18 cellular contexts compared by ENCODE assay signal in the genomic region with DNA sequence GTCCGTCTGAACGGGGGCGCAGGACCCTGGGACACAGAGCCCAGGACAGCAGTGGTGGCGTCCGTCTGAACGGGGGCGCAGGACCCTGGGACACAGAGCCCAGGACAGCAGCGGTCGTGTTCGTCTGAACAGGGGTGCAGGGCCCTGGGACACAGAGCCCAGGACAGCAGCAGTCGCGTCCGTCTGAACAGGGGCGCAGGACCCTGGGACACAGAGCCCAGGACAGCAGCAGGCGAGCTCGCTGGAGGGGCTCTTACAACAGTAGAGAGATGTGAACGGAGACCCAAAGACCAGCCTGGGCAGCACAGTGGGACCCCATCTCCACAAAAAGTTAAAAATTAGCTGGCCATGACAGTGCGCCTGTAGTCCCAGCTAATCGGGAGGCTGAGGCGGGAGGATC. TPM values are rescaled to one million over a fixed set of nuclear protein-coding genes. Genes with fewer than 3 reads are reported as not detected.
DNase-seq lines count a peak whose midpoint lies in the region; ATAC-seq, FAIRE-seq and TF ChIP-seq lines count a peak whose summit lies in the region.
"Had no signal": no experiment of that assay in that cellular context is flagged by ENCODE, and none has a peak within 500 bp of the region (broad histone marks: within the 10 kb centered on the region; RNA-seq: fewer than 3 reads in every experiment).

No MANE protein-coding gene starts in this region.

- H3K36me3 Mint-ChIP-seq in WTC11 = peaks cover 14% of the 10 kb centered on the region

- H2BK120ac ChIP-seq in neuronal stem cell (ENCODE audit: low read depth, low read length) = no peak overlapping the region

- CTCF ChIA-PET in WTC11 (lab: Charles Lee) = interaction anchor here (0.5 to 1.5 kb wide), 3 partner anchors 43 to 122 kb away, joined by 3 to 4 read pairs (median 3); no protein-coding TSS in a partner anchor

- no peak overlapping the region for H4K8ac ChIP-seq in neuronal stem cell (ENCODE audit: low read depth, low read length)

- H3K36me3 ChIP-seq in kidney (ENCODE audit: control insufficient read depth in 1 of 2, insufficient read depth in 2 of 2, low read length in 2 of 2) (peaks cover 0 to 3% of the 10 kb centered on the region in 2 donors), neuronal stem cell (replicated peaks in 1 of 2; ENCODE audit: control insufficient read depth in 2 of 2, insufficient read depth in 2 of 2, low read length in 2 of 2) (peaks cover 3 to 8% of the 10 kb centered on the region in 2 donors), aorta (ENCODE audit: control insufficient read depth in 1 of 2, insufficient read depth in 2 of 2, low read length in 1 of 2) (peaks cover 0 to 5% of the 10 kb centered on the region in 2 donors), vagina (peaks cover 0 to 17% of the 10 kb centered on the region in 2 donors)

- no peak overlapping the region for H2AK5ac ChIP-seq in neuronal stem cell (ENCODE audit: low read depth, low read length)

- H3K4me3 ChIP-seq in kidney (ENCODE audit: low read length in 2 of 2) = no peak overlapping the region
- no peak overlapping the region for H3K4me3 ChIP-seq in neuronal stem cell (ENCODE audit: low read length in 2 of 2)
- no peak overlapping the region for H3K4me3 ChIP-seq in aorta (ENCODE audit: low read length in 2 of 2)
- H3K4me3 ChIP-seq in vagina = no peak overlapping the region
- H3K4me3 ChIP-seq: GM23338 had no signal

- H3K18ac ChIP-seq in neuronal stem cell (ENCODE audit: low read length) = no peak overlapping the region

- H3K4me3 Mint-ChIP-seq in WTC11 = no peak overlapping the region
- H3K4me3 Mint-ChIP-seq: CD4-positive, alpha-beta memory T cell had no signal

- TF ChIP-seq CTCF in WTC11 (IDR thresholded peaks at IDR 0.05) (no peak), kidney (IDR thresholded peaks at IDR 0.05; ENCODE audit: borderline replicate concordance, extremely low read depth, insufficient read depth) (no peak), vagina (IDR thresholded peaks at IDR 0.05) (no peak)

- peaks cover 8% of the 10 kb centered on the region for H3K4me1 Mint-ChIP-seq in WTC11

- H3K4me2 ChIP-seq in neuronal stem cell (ENCODE audit: insufficient read depth, low read length, poor library complexity, severe bottlenecking) = no peak overlapping the region
- H3K4me2 ChIP-seq: GM23338 had no signal

- no peak overlapping the region for H2BK5ac ChIP-seq in neuronal stem cell (ENCODE audit: low read length)

- H4K91ac ChIP-seq in neuronal stem cell (ENCODE audit: low read depth, low read length, poor library complexity) = no peak overlapping the region

- H3K9me3 Mint-ChIP-seq in WTC11 = peaks cover 15% of the 10 kb centered on the region

- H3K4ac ChIP-seq in neuronal stem cell (ENCODE audit: low read length) = no peak overlapping the region

- no peak for DNase-seq in WTC11 (ENCODE audit: low spot score)
- DNase-seq in kidney = peak; percentile 41
- DNase-seq in neuronal stem cell (ENCODE audit: low spot score) = no peak
- peak; percentile 7 to 37 for DNase-seq in aorta
- no peak for DNase-seq in GM19239 (ENCODE audit: insufficient read length, low spot score)
- DNase-seq in vagina (ENCODE audit: extremely low spot score in 2 of 2) = no peak
- DNase-seq: C1 segment of cervical spinal cord; Calu3; CD4-positive, alpha-beta memory T cell; COR-L47; DMS53; DMS79 treated with DMSO at 0.1 percent for 48 hours; GF-D8 had no signal

- peak overlapping the region; percentile 73 for H3K23ac ChIP-seq in neuronal stem cell (ENCODE audit: low read depth, low read length, poor library complexity)

- H3K14ac ChIP-seq in neuronal stem cell (ENCODE audit: low read length) = no peak overlapping the region

- intact Hi-C loops in kidney (cut with DNase I) = no loop called here
- intact Hi-C loops in aorta (cut with DNase I) = no loop called here
- intact Hi-C loops in vagina (cut with DNase I) = no loop called here

- POLR2A ChIA-PET in WTC11 (lab: Charles Lee) = interaction anchor here (0.6 to 0.9 kb wide), 2 partner anchors 106 to 548 kb away, joined by 3 read pairs; no protein-coding TSS in a partner anchor

- peaks cover 4% of the 10 kb centered on the region for H3K79me1 ChIP-seq in neuronal stem cell (ENCODE audit: low read depth, low read length)

- H3K27me3 ChIP-seq in neuronal stem cell (ENCODE audit: control insufficient read depth in 3 of 3, insufficient read depth in 3 of 3, low read depth in 1 of 3, low read length in 3 of 3) = peaks cover 0 to 4% (median 0%) of the 10 kb centered on the region in 3 experiments
- no peaks in the 10 kb centered on the region for H3K27me3 ChIP-seq in aorta (ENCODE audit: control insufficient read depth in 1 of 2, insufficient read depth in 2 of 2, low read length in 1 of 2)
- no peaks in the 10 kb centered on the region for H3K27me3 ChIP-seq in vagina

- peaks cover 0 to 6% of the 10 kb centered on the region in 2 donors for H3K4me1 ChIP-seq in kidney (ENCODE audit: control insufficient read depth in 1 of 2, insufficient read depth in 1 of 2, low read depth in 1 of 2, low read length in 2 of 2)
- H3K4me1 ChIP-seq in neuronal stem cell (ENCODE audit: control insufficient read depth in 2 of 2, insufficient read depth in 1 of 2, low read depth in 1 of 2, low read length in 2 of 2) = peaks cover 5 to 12% of the 10 kb centered on the region in 2 donors
- no peaks in the 10 kb centered on the region for H3K4me1 ChIP-seq in aorta (ENCODE audit: control insufficient read depth in 1 of 2, insufficient read depth in 2 of 2, low read length in 2 of 2)
- H3K4me1 ChIP-seq in vagina = no peaks in the 10 kb centered on the region

- peak overlapping the region; percentile 83; the same call in 1 of the 2 replicates for H3K27ac Mint-ChIP-seq in WTC11
- H3K27ac Mint-ChIP-seq: CD4-positive, alpha-beta memory T cell had no signal

- no peak overlapping the region for H2AFZ ChIP-seq in neuronal stem cell (ENCODE audit: low read length)
- H2AFZ ChIP-seq: GM23338 had no signal

- no peaks in the 10 kb centered on the region; the same call in 1 of the 2 replicates for H3K27me3 Mint-ChIP-seq in WTC11 (ENCODE audit: low read depth)
- H3K27me3 Mint-ChIP-seq: CD4-positive, alpha-beta memory T cell had no signal

- H3K9me3 ChIP-seq in kidney (ENCODE audit: control insufficient read depth in 1 of 2, low read length in 2 of 2) = no peaks in the 10 kb centered on the region
- peaks cover 14 to 17% of the 10 kb centered on the region in 2 donors for H3K9me3 ChIP-seq in neuronal stem cell (replicated peaks in 1 of 2; ENCODE audit: control insufficient read depth in 2 of 2, insufficient read depth in 1 of 2, low read depth in 1 of 2, low read length in 2 of 2)
- H3K9me3 ChIP-seq in aorta (ENCODE audit: control insufficient read depth, low read length) = no peaks in the 10 kb centered on the region
- H3K9me3 ChIP-seq in vagina = no peaks in the 10 kb centered on the region

- H3K27ac ChIP-seq in kidney (ENCODE audit: low read depth in 2 of 2, low read length in 2 of 2) (no peak overlapping the region), neuronal stem cell (replicated peaks; ENCODE audit: low read length) (no peak overlapping the region), aorta (ENCODE audit: low read depth in 1 of 2, low read length in 2 of 2) (no peak overlapping the region), vagina (no peak overlapping the region)

- no peak overlapping the region for H2BK12ac ChIP-seq in neuronal stem cell (ENCODE audit: low read length)

- ATAC-seq in WTC11 (no peak), aorta (ENCODE audit: low FRiP score) (no peak), GM21786 (IDR thresholded peaks at IDR 0.05; ENCODE audit: unreplicated experiment) (no peak)
- ATAC-seq: HCT116 had no signal

- no CpG with 5 or more reads among the region's 20 CpGs for WGBS in neuronal stem cell (ENCODE audit: extremely low coverage in 2 of 2, insufficient read length in 2 of 2, insufficient replicate concordance in 1 of 2), 2 donors
- WGBS in aorta, 2 donors = 90 to 94% methylated on average over 12 to 20 of the region's 20 CpGs

- FAIRE-seq in kidney (lab: Jason Lieb, UNC) (no peak), GM19239 (lab: Jason Lieb, UNC) (no peak)
- FAIRE-seq: GM12891, GM18507 had no signal

- no peak overlapping the region for H3K9ac ChIP-seq in kidney (ENCODE audit: low read length in 2 of 2)
- H3K9ac ChIP-seq in neuronal stem cell (ENCODE audit: low read depth, low read length, poor library complexity) = no peak overlapping the region

- no peak overlapping the region for H2BK15ac ChIP-seq in neuronal stem cell (ENCODE audit: low read length)

- TF ChIP-seq POLR2A in vagina (IDR thresholded peaks at IDR 0.05) = no peak

TF ChIP-seq in WTC11, 78 proteins besides CTCF, POLR2A, EP300 and RAD21:
- no peak for TF ChIP-seq JAZF1 (CRISPR knock-in tag; IDR thresholded peaks at IDR 0.05)
- TF ChIP-seq, protein P1, sequence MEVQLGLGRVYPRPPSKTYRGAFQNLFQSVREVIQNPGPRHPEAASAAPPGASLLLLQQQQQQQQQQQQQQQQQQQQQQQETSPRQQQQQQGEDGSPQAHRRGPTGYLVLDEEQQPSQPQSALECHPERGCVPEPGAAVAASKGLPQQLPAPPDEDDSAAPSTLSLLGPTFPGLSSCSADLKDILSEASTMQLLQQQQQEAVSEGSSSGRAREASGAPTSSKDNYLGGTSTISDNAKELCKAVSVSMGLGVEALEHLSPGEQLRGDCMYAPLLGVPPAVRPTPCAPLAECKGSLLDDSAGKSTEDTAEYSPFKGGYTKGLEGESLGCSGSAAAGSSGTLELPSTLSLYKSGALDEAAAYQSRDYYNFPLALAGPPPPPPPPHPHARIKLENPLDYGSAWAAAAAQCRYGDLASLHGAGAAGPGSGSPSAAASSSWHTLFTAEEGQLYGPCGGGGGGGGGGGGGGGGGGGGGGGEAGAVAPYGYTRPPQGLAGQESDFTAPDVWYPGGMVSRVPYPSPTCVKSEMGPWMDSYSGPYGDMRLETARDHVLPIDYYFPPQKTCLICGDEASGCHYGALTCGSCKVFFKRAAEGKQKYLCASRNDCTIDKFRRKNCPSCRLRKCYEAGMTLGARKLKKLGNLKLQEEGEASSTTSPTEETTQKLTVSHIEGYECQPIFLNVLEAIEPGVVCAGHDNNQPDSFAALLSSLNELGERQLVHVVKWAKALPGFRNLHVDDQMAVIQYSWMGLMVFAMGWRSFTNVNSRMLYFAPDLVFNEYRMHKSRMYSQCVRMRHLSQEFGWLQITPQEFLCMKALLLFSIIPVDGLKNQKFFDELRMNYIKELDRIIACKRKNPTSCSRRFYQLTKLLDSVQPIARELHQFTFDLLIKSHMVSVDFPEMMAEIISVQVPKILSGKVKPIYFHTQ (CRISPR knock-in tag; IDR thresholded peaks at IDR 0.05) = no peak

RNA-seq across cellular contexts. Expression of a gene that starts 40.7 kb away (rescaled TPM):
- 10.5 to 13.0 TPM (median 10.8 TPM) in 3 replicates for total RNA-seq in WTC11 (2021)
- total RNA-seq in kidney = 28.6 TPM
- 15.4 TPM for polyA plus RNA-seq in kidney (ENCODE audit: insufficient read depth, low read depth, low replicate concordance)
- 6.9 TPM for polyA plus RNA-seq in neuronal stem cell (2013, experiment 1 of 2)
- polyA plus RNA-seq in neuronal stem cell (2013, experiment 2 of 2) = 6.7 TPM
- 10 to 100 TPM; 18.2 to 38.4 TPM for total RNA-seq in aorta
- 10 to 100 TPM in 1 of 2 donors, 1 to 10 TPM in 1; 8.8 to 75.0 TPM for polyA plus RNA-seq in aorta
- 26.0 TPM for total RNA-seq in vagina

RNA-seq across cellular contexts. Expression of a gene that starts 51.5 kb away (rescaled TPM):
- total RNA-seq in WTC11 (2021) = 10.2 to 12.3 TPM (median 10.9 TPM) in 3 replicates
- total RNA-seq in kidney = 1.0 TPM
- 0.17 TPM for polyA plus RNA-seq in kidney (ENCODE audit: insufficient read depth, low read depth, low replicate concordance)
- 5.1 TPM for polyA plus RNA-seq in neuronal stem cell (2013, experiment 1 of 2)
- 5.2 TPM for polyA plus RNA-seq in neuronal stem cell (2013, experiment 2 of 2)
- 1 to 10 TPM; 2.2 to 7.0 TPM for total RNA-seq in aorta
- polyA plus RNA-seq in aorta = 1 to 10 TPM; 1.0 to 5.7 TPM
- 0.74 TPM for total RNA-seq in vagina

Comparison
In these comparisons a context has a peak if more than half of its experiments do, and no peak if none do; other contexts are left out.
1. DNase-seq: peak in kidney (single experiment) and aorta (2 of 2); none in WTC11 (single experiment), neuronal stem cell (single experiment), GM19239 (single experiment) and vagina (0 of 2).